ENCODE assay signal across 9 cellular contexts in the genomic region with DNA sequence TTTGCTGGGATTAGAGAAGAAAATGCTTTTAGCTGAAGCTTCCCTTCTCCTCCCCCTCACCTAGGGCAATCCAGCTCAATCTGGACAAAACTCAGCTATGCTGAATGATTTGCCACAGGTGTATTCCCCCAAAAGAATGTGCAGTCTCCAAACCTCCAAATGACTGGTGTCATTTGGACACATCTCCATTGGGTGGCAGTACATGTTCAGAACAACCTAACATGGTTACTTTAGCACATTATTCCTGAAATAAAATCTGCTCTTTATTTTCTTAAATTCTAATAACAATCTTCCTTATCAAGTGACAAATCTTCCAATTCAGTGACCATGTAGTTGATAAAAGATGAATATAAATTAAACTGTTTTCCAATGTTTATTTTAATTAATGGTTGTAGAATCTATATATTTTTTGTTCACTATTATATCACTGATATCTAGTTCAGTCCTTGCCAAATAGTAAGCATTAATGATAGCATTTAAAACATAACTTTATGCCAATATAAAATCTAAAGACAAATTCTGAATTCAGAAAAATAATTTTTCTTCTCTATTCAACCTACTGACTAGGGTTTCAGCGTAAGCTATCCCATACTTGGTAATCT.
DNase-seq lines count a peak whose midpoint lies in the region; ATAC-seq and TF ChIP-seq lines count a peak whose summit lies in the region.
"Had no signal": no experiment of that assay in that cellular context is flagged by ENCODE, and none has a peak within 500 bp of the region (broad histone marks: within the 10 kb centered on the region; RNA-seq: fewer than 3 reads in every experiment).

No MANE protein-coding gene starts in this region.

- H3K4me1 Mint-ChIP-seq in CD14-positive monocyte: peaks cover 25% of the 10 kb centered on the region
- H3K4me1 Mint-ChIP-seq in activated CD4-positive, alpha-beta memory T cell treated with anti-CD3 and anti-CD28 coated beads, Interleukin-2, amount 10 ng/mL, durations not matched to agents 7 days and 5 days: no peaks in the 10 kb centered on the region
- no peaks in the 10 kb centered on the region for H3K4me1 Mint-ChIP-seq in natural killer cell treated with Interleukin-12 subunit alpha and Interleukin-12 subunit beta and Interleukin-15 and Interleukin-18, amount 100 ng/mL, for 72 hours (ENCODE audit: low read depth in 2 of 2)

- no peaks in the 10 kb centered on the region for H3K9me3 ChIP-seq in mucosa of descending colon

- DNase-seq in CD14-positive monocyte (ENCODE audit: low spot score): no peak
- DNase-seq in NCI-H2171 (lab: John Stamatoyannopoulos, UW): peak; percentile 9
- peak; percentile 72 for DNase-seq in choroid plexus epithelial cell (ENCODE audit: low read depth)
- peak in 1 of 3 donors; percentile 54 for DNase-seq in mucosa of descending colon
- DNase-seq in activated CD4-positive, alpha-beta memory T cell treated with anti-CD3 and anti-CD28 coated beads, Interleukin-2, amount 10 ng/mL, durations not matched to agents 7 days and 5 days: no peak
- no peak for DNase-seq in stimulated activated CD4-positive, alpha-beta T cell treated with anti-CD3 and anti-CD28 coated beads, Interleukin-2, amount 100 ng/mL, for 24 hours
- no peak for DNase-seq in natural killer cell treated with Interleukin-12 subunit alpha and Interleukin-12 subunit beta and Interleukin-15 and Interleukin-18, amount 100 ng/mL, for 72 hours (ENCODE audit: low spot score)
- DNase-seq: left cardiac atrium had no signal

- H3K4me1 ChIP-seq in mucosa of descending colon (ENCODE audit: low read depth): peaks cover 8% of the 10 kb centered on the region

- CTCF ChIA-PET in activated CD4-positive, alpha-beta memory T cell treated with anti-CD3 and anti-CD28 coated beads, Interleukin-2, amount 10 ng/mL, durations not matched to agents 7 days and 5 days (lab: Charles Lee): interaction anchor here (0.9 kb wide), 1 partner anchor 222 kb away, joined by 3 read pairs; no protein-coding TSS in a partner anchor

- H3K9me3 Mint-ChIP-seq in CD14-positive monocyte: peaks cover 0 to 11% (median 9%) of the 10 kb centered on the region in 7 donors
- no peaks in the 10 kb centered on the region for H3K9me3 Mint-ChIP-seq in activated CD4-positive, alpha-beta memory T cell treated with anti-CD3 and anti-CD28 coated beads, Interleukin-2, amount 10 ng/mL, durations not matched to agents 7 days and 5 days
- H3K9me3 Mint-ChIP-seq in natural killer cell treated with Interleukin-12 subunit alpha and Interleukin-12 subunit beta and Interleukin-15 and Interleukin-18, amount 100 ng/mL, for 72 hours: no peaks in the 10 kb centered on the region

- POLR2A ChIA-PET in activated CD4-positive, alpha-beta memory T cell treated with anti-CD3 and anti-CD28 coated beads, Interleukin-2, amount 10 ng/mL, durations not matched to agents 7 days and 5 days (lab: Charles Lee): no interaction called here

- H3K27ac Mint-ChIP-seq in CD14-positive monocyte: no peak overlapping the region
- no peak overlapping the region for H3K27ac Mint-ChIP-seq in activated CD4-positive, alpha-beta memory T cell treated with anti-CD3 and anti-CD28 coated beads, Interleukin-2, amount 10 ng/mL, durations not matched to agents 7 days and 5 days
- H3K27ac Mint-ChIP-seq in natural killer cell treated with Interleukin-12 subunit alpha and Interleukin-12 subunit beta and Interleukin-15 and Interleukin-18, amount 100 ng/mL, for 72 hours: no peak overlapping the region

- intact Hi-C loops in CD14-positive monocyte (cut with micrococcal nuclease) (no loop called here), mucosa of descending colon (cut with DNase I, micrococcal nuclease) (no loop called here)

- ATAC-seq in GM18909 (IDR thresholded peaks at IDR 0.05; ENCODE audit: poor library complexity, unreplicated experiment): peak; percentile 71
- ATAC-seq in mucosa of descending colon: peak; percentile 40
- ATAC-seq in natural killer cell treated with Interleukin-12 subunit alpha and Interleukin-12 subunit beta and Interleukin-15 and Interleukin-18, amount 100 ng/mL, for 72 hours: no peak

- no peaks in the 10 kb centered on the region for H3K36me3 Mint-ChIP-seq in CD14-positive monocyte
- no peaks in the 10 kb centered on the region for H3K36me3 Mint-ChIP-seq in activated CD4-positive, alpha-beta memory T cell treated with anti-CD3 and anti-CD28 coated beads, Interleukin-2, amount 10 ng/mL, durations not matched to agents 7 days and 5 days (ENCODE audit: low read depth)
- H3K36me3 Mint-ChIP-seq in natural killer cell treated with Interleukin-12 subunit alpha and Interleukin-12 subunit beta and Interleukin-15 and Interleukin-18, amount 100 ng/mL, for 72 hours: no peaks in the 10 kb centered on the region

- peaks cover 0 to 4% (median 0%) of the 10 kb centered on the region in 3 donors for H3K27me3 Mint-ChIP-seq in CD14-positive monocyte (ENCODE audit: low read depth in 3 of 3)
- H3K27me3 Mint-ChIP-seq in activated CD4-positive, alpha-beta memory T cell treated with anti-CD3 and anti-CD28 coated beads, Interleukin-2, amount 10 ng/mL, durations not matched to agents 7 days and 5 days: peaks cover 12% of the 10 kb centered on the region
- H3K27me3 Mint-ChIP-seq in natural killer cell treated with Interleukin-12 subunit alpha and Interleukin-12 subunit beta and Interleukin-15 and Interleukin-18, amount 100 ng/mL, for 72 hours: peaks cover 4 to 17% of the 10 kb centered on the region in 2 donors

- TF ChIP-seq CTCF in CD14-positive monocyte (IDR thresholded peaks at IDR 0.05): peak; percentile 46
- peak; percentile 72 for TF ChIP-seq CTCF in choroid plexus epithelial cell (conservative IDR thresholded peaks at IDR 0.05; ENCODE audit: low read depth, low read length)
- TF ChIP-seq CTCF in mucosa of descending colon (IDR thresholded peaks at IDR 0.05): peak; percentile 28

- H3K36me3 ChIP-seq in mucosa of descending colon (ENCODE audit: low read depth): no peaks in the 10 kb centered on the region

- no peak overlapping the region for H3K4me3 ChIP-seq in choroid plexus epithelial cell (ENCODE audit: low read depth, low read length)
- H3K4me3 ChIP-seq in mucosa of descending colon: no peak overlapping the region

- no peak overlapping the region for H3K4me3 Mint-ChIP-seq in CD14-positive monocyte
- no peak overlapping the region for H3K4me3 Mint-ChIP-seq in activated CD4-positive, alpha-beta memory T cell treated with anti-CD3 and anti-CD28 coated beads, Interleukin-2, amount 10 ng/mL, durations not matched to agents 7 days and 5 days
- H3K4me3 Mint-ChIP-seq in natural killer cell treated with Interleukin-12 subunit alpha and Interleukin-12 subunit beta and Interleukin-15 and Interleukin-18, amount 100 ng/mL, for 72 hours: no peak overlapping the region

Comparison
In these comparisons a context has a peak if more than half of its experiments do, and no peak if none do; other contexts are left out.
1. DNase-seq: peak in NCI-H2171 (single experiment) and choroid plexus epithelial cell (single experiment); none in CD14-positive monocyte (single experiment), activated CD4-positive, alpha-beta memory T cell treated with anti-CD3 and anti-CD28 coated beads, Interleukin-2, amount 10 ng/mL, durations not matched to agents 7 days and 5 days (single experiment), stimulated activated CD4-positive, alpha-beta T cell treated with anti-CD3 and anti-CD28 coated beads, Interleukin-2, amount 100 ng/mL, for 24 hours (0 of 2) and natural killer cell treated with Interleukin-12 subunit alpha and Interleukin-12 subunit beta and Interleukin-15 and Interleukin-18, amount 100 ng/mL, for 72 hours (single experiment).
2. ATAC-seq: peak in GM18909 (single experiment) and mucosa of descending colon (single experiment); none in natural killer cell treated with Interleukin-12 subunit alpha and Interleukin-12 subunit beta and Interleukin-15 and Interleukin-18, amount 100 ng/mL, for 72 hours (0 of 2).
3. Peak in every context shown above with its lines, with median percentiles within 50 percentile points of each other: CTCF ChIP-seq.